8 cellular contexts compared by ENCODE assay signal in genomic region chr17:51120357-51120738, GRCh38. TPM values are rescaled to one million over a fixed set of nuclear protein-coding genes. Genes with fewer than 3 reads are reported as not detected.
A peak's percentile ranks its signal among the peaks of the same experiment; 100 is the strongest.
DNase-seq lines count a peak whose midpoint lies in the region; ATAC-seq and TF ChIP-seq lines count a peak whose summit lies in the region.

No MANE protein-coding gene starts in this region.

- TF ChIP-seq EP300 in gastroesophageal sphincter (IDR thresholded peaks at IDR 0.05): no peak

- DNase-seq in NOMO-1 treated with DMSO at 0.1 percent for 48 hours (lab: John Stamatoyannopoulos, UW; ENCODE audit: unreplicated experiment) (peak; percentile 37), NOMO-1 treated with dmso at 0.1 percent for 144 hours (lab: John Stamatoyannopoulos, UW; ENCODE audit: unreplicated experiment) (no peak), NCI-H1105 treated with DMSO at 0.1 percent for 48 hours (lab: John Stamatoyannopoulos, UW) (peak; percentile 48), occipital lobe (lab: John Stamatoyannopoulos, UW) (peak; percentile 36), amniotic stem cell (lab: John Stamatoyannopoulos, UW) (no peak)
- DNase-seq in activated T-helper 1 cell treated with anti-CD3 and anti-CD28 coated beads, Interleukin-2, amount 50 U/mL, for 16 hours (ENCODE audit: low read depth in 1 of 2, low spot score in 1 of 2): peak; percentile 31 to 33

- 0% methylated on average over 13 of the region's 42 CpGs; no CpG with 5 or more reads in 1 of the 2 donors for WGBS in gastroesophageal sphincter (ENCODE audit: low coverage in 1 of 2), 2 donors

- peak; percentile 5 to 44 for TF ChIP-seq POLR2A in gastroesophageal sphincter (IDR thresholded peaks at IDR 0.05)

- H3K4me1 ChIP-seq in gastroesophageal sphincter: peaks cover 0 to 53% (median 25%) of the 10 kb centered on the region in 3 donors

- TF ChIP-seq CTCF in gastroesophageal sphincter (IDR thresholded peaks at IDR 0.05): peak in 1 of 4 experiments; percentile 10

- peak; percentile 23 for ATAC-seq in HG02588 (IDR thresholded peaks at IDR 0.05; ENCODE audit: unreplicated experiment)
- peak; percentile 18 for ATAC-seq in gastroesophageal sphincter

- H3K9me3 ChIP-seq in gastroesophageal sphincter: no peaks in the 10 kb centered on the region

- H3K27me3 ChIP-seq in gastroesophageal sphincter: no peaks in the 10 kb centered on the region

- H3K4me3 ChIP-seq in gastroesophageal sphincter: peak overlapping the region; percentile 76 to 94

- peak overlapping the region; percentile 99 to 100 (median 100) for H3K27ac ChIP-seq in gastroesophageal sphincter

- no peaks in the 10 kb centered on the region for H3K36me3 ChIP-seq in gastroesophageal sphincter

RNA-seq across cellular contexts. Expression of gene SPAG9, which starts 0.3 kb away (rescaled TPM):
- total RNA-seq in gastroesophageal sphincter: 100 to 1,000 TPM in 1 of 4 donors, 10 to 100 TPM in 3; 85.2 to 110 (median 94.3) TPM
- total RNA-seq in occipital lobe: 307 TPM

RNA-seq across cellular contexts. Expression of gene NME1, which starts 33.0 kb away (rescaled TPM):
- total RNA-seq in gastroesophageal sphincter: 10 to 100 TPM in 3 of 4 donors, 1 to 10 TPM in 1; 9.7 to 37.1 (median 29.1) TPM
- total RNA-seq in occipital lobe: 62.2 TPM

RNA-seq across cellular contexts. Expression of gene NME2, which starts 45.9 kb away (rescaled TPM):
- total RNA-seq in gastroesophageal sphincter (100 to 1,000 TPM; 321 to 410 (median 361) TPM), occipital lobe (160 TPM)

Comparison
In these comparisons a context has a peak if more than half of its experiments do, and no peak if none do; other contexts are left out.
1. DNase-seq: peak in NOMO-1 treated with DMSO at 0.1 percent for 48 hours (single experiment), NCI-H1105 treated with DMSO at 0.1 percent for 48 hours (single experiment), activated T-helper 1 cell treated with anti-CD3 and anti-CD28 coated beads, Interleukin-2, amount 50 U/mL, for 16 hours (2 of 2) and occipital lobe (single experiment); none in NOMO-1 treated with dmso at 0.1 percent for 144 hours (single experiment) and amniotic stem cell (single experiment).